1 cellular context compared by ENCODE assay signal in genomic region chr12:40827923-40828592, GRCh38.
A peak's percentile ranks its signal among the peaks of the same experiment; 100 is the strongest.
TF ChIP-seq lines count a peak whose summit lies in the region.

No MANE protein-coding gene starts in this region.

TF ChIP-seq in HEK293, 187 proteins besides CTCF, POLR2A, EP300 and RAD21 (continued from another document):
- TF ChIP-seq ZNF148 (tag by site-specific recombination; IDR thresholded peaks at IDR 0.05; ENCODE audit: borderline replicate concordance), result no peak
- no peak for TF ChIP-seq MYNN (tag by site-specific recombination; IDR thresholded peaks at IDR 0.05; ENCODE audit: borderline replicate concordance)
- TF ChIP-seq ZNF133 (tag by site-specific recombination; IDR thresholded peaks at IDR 0.05), result no peak
- no peak for TF ChIP-seq ZNF792 (tag by site-specific recombination; IDR thresholded peaks at IDR 0.05)
- no peak for TF ChIP-seq ZBTB7A (tag by site-specific recombination; IDR thresholded peaks at IDR 0.05; ENCODE audit: low read depth)
- TF ChIP-seq PRDM1 (tag by site-specific recombination; IDR thresholded peaks at IDR 0.05), result peak; percentile 56
- no peak for TF ChIP-seq ZFP69B (tag by site-specific recombination; IDR thresholded peaks at IDR 0.05)
- peak; percentile 94 for TF ChIP-seq ZNF341 (tag by site-specific recombination; IDR thresholded peaks at IDR 0.05; ENCODE audit: low read depth)
- TF ChIP-seq SP3 (tag by site-specific recombination; IDR thresholded peaks at IDR 0.05), result no peak
- 0 out of 2 replicates have a peak, but pooled peaks have one; percentile 25 for TF ChIP-seq ZNF629 (tag by site-specific recombination; IDR thresholded peaks at IDR 0.05)
- TF ChIP-seq SALL2 (tag by site-specific recombination; IDR thresholded peaks at IDR 0.05; ENCODE audit: borderline replicate concordance), result no peak
- TF ChIP-seq SETDB1 (IDR thresholded peaks at IDR 0.05; ENCODE audit: insufficient read length, low read length), result no peak
- TF ChIP-seq ZNF121 (tag by site-specific recombination; IDR thresholded peaks at IDR 0.05), result no peak
- TF ChIP-seq ZIC2 (tag by site-specific recombination; IDR thresholded peaks at IDR 0.05), result peak; percentile 62
TF ChIP-seq in HEK293: peak in this region for 5.
